In the genomic region with DNA sequence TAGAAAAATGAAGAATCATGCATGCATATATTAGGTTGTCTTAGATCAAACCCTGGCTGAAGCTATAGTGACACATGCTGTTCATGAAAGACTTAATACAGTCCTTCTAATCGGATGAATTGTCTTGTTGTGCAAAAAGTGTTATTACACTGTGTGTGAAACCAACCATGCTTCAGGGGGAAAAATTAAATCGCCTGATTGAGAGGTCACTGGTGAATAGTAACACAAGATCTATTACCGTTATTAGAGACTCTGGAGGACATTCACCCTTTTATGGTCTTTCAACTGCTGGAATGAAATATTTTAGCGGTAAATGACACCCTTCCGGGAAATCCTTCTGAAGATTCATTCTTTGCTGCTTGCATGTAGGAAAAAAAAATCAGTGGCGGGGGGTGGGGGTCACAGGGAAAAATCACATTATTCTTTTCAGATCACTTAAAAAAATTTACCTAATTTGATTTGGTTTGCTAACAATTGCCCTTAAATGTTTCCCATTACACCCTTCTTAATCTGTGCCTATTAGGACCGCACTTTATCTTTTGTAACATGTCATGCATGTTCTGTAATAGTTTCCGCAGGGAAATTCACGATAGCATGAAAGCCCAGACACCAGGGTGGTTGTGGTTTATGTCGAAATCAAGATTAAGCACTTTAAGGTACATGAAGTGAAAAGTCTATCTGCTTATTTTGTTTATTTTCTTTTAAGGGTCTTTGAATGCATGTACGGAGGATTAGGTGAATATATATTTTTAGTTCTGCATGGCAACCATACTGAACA, we compare ENCODE assay signal across 24 cellular contexts.
"Had no signal": no experiment of that assay in that cellular context is flagged by ENCODE, and none has a peak within 500 bp of the region (broad histone marks: within the 10 kb centered on the region; RNA-seq: fewer than 3 reads in every experiment).

No MANE protein-coding gene starts in this region.

- H3K4me1 Mint-ChIP-seq: T-helper 17 cell had no signal

- H3K27me3 Mint-ChIP-seq: activated CD8-positive, alpha-beta T cell treated with anti-CD3 and anti-CD28 coated beads for 36 hours; activated naive CD8-positive, alpha-beta T cell; central memory CD8-positive, alpha-beta T cell; naive thymus-derived CD4-positive, alpha-beta T cell; stimulated activated memory B cell treated with anti-CD40 and anti-IgM and Interleukin-4, amounts not matched to agents 10 μg/mL and 1 μg/mL and 100 μg/mL, for 72 hours; T-helper 17 cell had no signal

- H3K79me2 ChIP-seq: parathyroid adenoma had no signal

- H2AFZ ChIP-seq: parathyroid adenoma had no signal

- H3K9me3 Mint-ChIP-seq: activated CD8-positive, alpha-beta T cell treated with anti-CD3 and anti-CD28 coated beads for 36 hours; central memory CD8-positive, alpha-beta T cell; naive thymus-derived CD4-positive, alpha-beta T cell; stimulated activated memory B cell treated with anti-CD40 and anti-IgM and Interleukin-4, amounts not matched to agents 10 μg/mL and 1 μg/mL and 100 μg/mL, for 72 hours; WTC11 had no signal

- H3K27ac Mint-ChIP-seq: activated CD8-positive, alpha-beta T cell treated with anti-CD3 and anti-CD28 coated beads for 36 hours; activated naive CD8-positive, alpha-beta T cell; naive thymus-derived CD4-positive, alpha-beta T cell; stimulated activated memory B cell treated with anti-CD40 and anti-IgM and Interleukin-4, amounts not matched to agents 10 μg/mL and 1 μg/mL and 100 μg/mL, for 72 hours; T-helper 17 cell; WTC11 had no signal

- H3K27me3 ChIP-seq: brain microvascular endothelial cell, gastroesophageal sphincter, heart right ventricle had no signal

- ATAC-seq: activated CD8-positive, alpha-beta T cell treated with anti-CD3 and anti-CD28 coated beads for 36 hours; gastroesophageal sphincter; heart right ventricle; mucosa of descending colon; naive thymus-derived CD4-positive, alpha-beta T cell; stimulated activated memory B cell treated with anti-CD40 and anti-IgM and Interleukin-4, amounts not matched to agents 10 μg/mL and 1 μg/mL and 100 μg/mL, for 72 hours; T-helper 17 cell; WTC11 had no signal

- H3K36me3 Mint-ChIP-seq: WTC11 had no signal

- H3K4me3 ChIP-seq: gastroesophageal sphincter, heart right ventricle, left ventricle myocardium inferior, mucosa of descending colon had no signal

- FAIRE-seq: kidney, TTC549, urothelium cell line had no signal

- H3K4me1 ChIP-seq: gastroesophageal sphincter, heart right ventricle, left ventricle myocardium inferior, parathyroid adenoma had no signal

- DNase-seq: activated CD4-positive, alpha-beta T cell treated with anti-CD3 and anti-CD28 coated beads for 48 hours; activated CD8-positive, alpha-beta memory T cell treated with anti-CD3 and anti-CD28 coated beads, Interleukin-2, amount 50 U/mL, for 4 hours; activated CD8-positive, alpha-beta T cell treated with anti-CD3 and anti-CD28 coated beads for 36 hours; activated effector memory CD4-positive, alpha-beta T cell treated with anti-CD3 and anti-CD28 coated beads, Interleukin-2, amount 50 U/mL, for 16 hours; activated T-cell treated with anti-CD3 and anti-CD28 coated beads, Interleukin-2, amount 50 U/mL, for 48 hours; amygdala; brain microvascular endothelial cell; cortex of kidney; effector memory CD4-positive, alpha-beta T cell; heart right ventricle; kidney; left ventricle myocardium inferior; mucosa of descending colon; naive thymus-derived CD4-positive, alpha-beta T cell; stimulated activated CD4-positive, alpha-beta T cell treated with anti-CD3 and anti-CD28 coated beads, Interleukin-2, amount 100 ng/mL, for 48 hours; T-helper 17 cell had no signal

- H3K9me3 ChIP-seq: gastroesophageal sphincter, heart right ventricle, left ventricle myocardium inferior, mucosa of descending colon had no signal

- H3K9ac ChIP-seq: parathyroid adenoma had no signal

- H3K27ac ChIP-seq: brain microvascular endothelial cell, gastroesophageal sphincter, heart right ventricle, left ventricle myocardium inferior, parathyroid adenoma had no signal

- H3K4me3 Mint-ChIP-seq: activated CD8-positive, alpha-beta T cell treated with anti-CD3 and anti-CD28 coated beads for 36 hours; activated naive CD8-positive, alpha-beta T cell; central memory CD8-positive, alpha-beta T cell; naive thymus-derived CD4-positive, alpha-beta T cell; stimulated activated memory B cell treated with anti-CD40 and anti-IgM and Interleukin-4, amounts not matched to agents 10 μg/mL and 1 μg/mL and 100 μg/mL, for 72 hours; T-helper 17 cell; WTC11 had no signal

- H3K36me3 ChIP-seq: brain microvascular endothelial cell, gastroesophageal sphincter, heart right ventricle, left ventricle myocardium inferior had no signal
